ENCODE assay signal across 8 cellular contexts in the genomic region with DNA sequence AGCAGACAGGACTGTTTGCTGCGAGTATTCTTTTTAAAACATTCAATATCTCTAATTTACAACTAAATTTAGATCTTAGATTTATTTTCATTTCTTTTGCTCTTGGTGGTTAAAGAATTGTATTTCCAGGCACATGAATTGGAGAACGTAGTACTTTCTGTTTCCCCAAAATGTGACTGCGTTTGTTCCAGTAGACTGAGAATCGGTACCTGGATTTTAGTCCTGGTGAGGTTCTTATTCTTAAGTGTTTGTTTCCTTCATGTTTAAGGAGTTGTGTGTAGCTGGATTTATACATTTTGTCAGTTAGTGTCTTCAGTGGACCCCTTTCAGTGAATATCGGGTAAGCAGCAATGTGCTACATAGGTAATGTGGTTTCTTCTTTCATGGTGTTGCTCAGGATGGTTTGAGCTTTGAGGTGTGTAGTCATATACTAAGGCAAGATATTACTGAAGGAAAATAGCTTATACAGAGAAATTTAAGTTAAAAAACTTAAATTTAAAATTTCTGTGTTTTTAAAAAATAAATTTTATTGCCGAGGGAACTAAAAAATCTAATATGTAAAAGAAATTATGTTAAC. TPM values are rescaled to one million over a fixed set of nuclear protein-coding genes. Genes with fewer than 3 reads are reported as not detected.
DNase-seq lines count a peak whose midpoint lies in the region; ATAC-seq, FAIRE-seq and TF ChIP-seq lines count a peak whose summit lies in the region.

No MANE protein-coding gene starts in this region.

- no peaks in the 10 kb centered on the region for H3K36me3 Mint-ChIP-seq in astrocyte (ENCODE audit: low read depth, unreplicated experiment)

- ATAC-seq in lower lobe of right lung: no peak
- ATAC-seq in HG02759 (IDR thresholded peaks at IDR 0.05; ENCODE audit: unreplicated experiment): no peak

- H3K27ac Mint-ChIP-seq in astrocyte (ENCODE audit: unreplicated experiment): no peak overlapping the region

- peaks cover 17% of the 10 kb centered on the region for H3K4me1 ChIP-seq in astrocyte (ENCODE audit: insufficient read depth, low read length)
- H3K4me1 ChIP-seq in lower lobe of right lung: peaks cover 58% of the 10 kb centered on the region

- H3K4me1 Mint-ChIP-seq in astrocyte (ENCODE audit: low read depth, unreplicated experiment): peaks cover 30% of the 10 kb centered on the region

- DNase-seq in HL-60 (ENCODE audit: low read depth in 1 of 2, low spot score in 1 of 2) (no peak), astrocyte (ENCODE audit: low read depth) (no peak), lower lobe of right lung (no peak), H54 (ENCODE audit: insufficient read length, low spot score) (no peak), NCI-H1694 treated with DMSO at 0.1 percent for 48 hours (lab: John Stamatoyannopoulos, UW) (no peak), NCI-H2029 treated with DMSO at 0.1 percent for 48 hours (lab: John Stamatoyannopoulos, UW) (no peak)

- H3K27me3 ChIP-seq in HL-60 (ENCODE audit: insufficient read depth, poor library complexity, severe bottlenecking) (no peaks in the 10 kb centered on the region), astrocyte (ENCODE audit: insufficient read depth, low read length) (no peaks in the 10 kb centered on the region), lower lobe of right lung (ENCODE audit: low read depth) (no peaks in the 10 kb centered on the region)

- intact Hi-C loops in lower lobe of right lung (cut with DNase I): no loop called here

- peak overlapping the region; percentile 97 for H3K4me3 Mint-ChIP-seq in astrocyte (ENCODE audit: unreplicated experiment)

- H3K4me3 ChIP-seq in HL-60 (replicated peaks; ENCODE audit: insufficient read depth, low read length) (peak overlapping the region; percentile 75), astrocyte (ENCODE audit: insufficient read depth, low read depth, low read length) (peak overlapping the region; percentile 90), lower lobe of right lung (peak overlapping the region; percentile 76)

- no peaks in the 10 kb centered on the region for H3K36me3 ChIP-seq in astrocyte (ENCODE audit: insufficient read depth, low read length)
- H3K36me3 ChIP-seq in lower lobe of right lung: no peaks in the 10 kb centered on the region

- TF ChIP-seq CTCF in 22Rv1 (IDR thresholded peaks at IDR 0.05): no peak
- TF ChIP-seq CTCF in HL-60 (IDR thresholded peaks at IDR 0.05; ENCODE audit: insufficient read depth, low read length): no peak
- TF ChIP-seq CTCF in astrocyte (IDR thresholded peaks at IDR 0.05; ENCODE audit: insufficient read depth, low read depth, low read length): no peak
- TF ChIP-seq CTCF in lower lobe of right lung (IDR thresholded peaks at IDR 0.05): no peak

- peaks cover 29% of the 10 kb centered on the region for H4K20me1 ChIP-seq in astrocyte (ENCODE audit: insufficient read depth, low read length)

- H3K27ac ChIP-seq in 22Rv1 (peak overlapping the region; percentile 92), HL-60 (replicated peaks) (peak overlapping the region; percentile 98), astrocyte (ENCODE audit: low read depth, low read length) (peak overlapping the region; percentile 88), lower lobe of right lung (peak overlapping the region; percentile 93)

- H3K9me3 Mint-ChIP-seq in astrocyte (ENCODE audit: unreplicated experiment): no peaks in the 10 kb centered on the region

- H3K27me3 Mint-ChIP-seq in astrocyte (ENCODE audit: low read depth, unreplicated experiment): no peaks in the 10 kb centered on the region

- no peak for TF ChIP-seq POLR2A in H54 (IDR thresholded peaks at IDR 0.05; ENCODE audit: low read depth, low read length)

- FAIRE-seq in astrocyte (lab: Jason Lieb, UNC) (no peak), H54 (lab: Jason Lieb, UNC) (no peak)

- H3K79me2 ChIP-seq in astrocyte (ENCODE audit: insufficient read depth, low read length): peaks cover 87% of the 10 kb centered on the region

- H3K9me3 ChIP-seq in astrocyte (ENCODE audit: insufficient read depth, low read depth, low read length): no peaks in the 10 kb centered on the region
- no peaks in the 10 kb centered on the region for H3K9me3 ChIP-seq in lower lobe of right lung

- H2AFZ ChIP-seq in astrocyte (ENCODE audit: low read depth, low read length): no peak overlapping the region

- H3K9ac ChIP-seq in astrocyte (ENCODE audit: low read length): peak overlapping the region; percentile 94

- peak overlapping the region; percentile 85 for H3K4me2 ChIP-seq in astrocyte (ENCODE audit: low read length)

RNA-seq across cellular contexts. Expression of a gene that starts 6.8 kb away (rescaled TPM):
- total RNA-seq in astrocyte: 31.5 and 40.2 TPM in 2 replicates
- 44.0 TPM for total RNA-seq in lower lobe of right lung

RNA-seq across cellular contexts. Expression of a gene that starts 7.0 kb away (rescaled TPM):
- 6.9 and 7.7 TPM in 2 replicates for total RNA-seq in astrocyte
- total RNA-seq in lower lobe of right lung: 19.9 TPM
